In the genomic region with DNA sequence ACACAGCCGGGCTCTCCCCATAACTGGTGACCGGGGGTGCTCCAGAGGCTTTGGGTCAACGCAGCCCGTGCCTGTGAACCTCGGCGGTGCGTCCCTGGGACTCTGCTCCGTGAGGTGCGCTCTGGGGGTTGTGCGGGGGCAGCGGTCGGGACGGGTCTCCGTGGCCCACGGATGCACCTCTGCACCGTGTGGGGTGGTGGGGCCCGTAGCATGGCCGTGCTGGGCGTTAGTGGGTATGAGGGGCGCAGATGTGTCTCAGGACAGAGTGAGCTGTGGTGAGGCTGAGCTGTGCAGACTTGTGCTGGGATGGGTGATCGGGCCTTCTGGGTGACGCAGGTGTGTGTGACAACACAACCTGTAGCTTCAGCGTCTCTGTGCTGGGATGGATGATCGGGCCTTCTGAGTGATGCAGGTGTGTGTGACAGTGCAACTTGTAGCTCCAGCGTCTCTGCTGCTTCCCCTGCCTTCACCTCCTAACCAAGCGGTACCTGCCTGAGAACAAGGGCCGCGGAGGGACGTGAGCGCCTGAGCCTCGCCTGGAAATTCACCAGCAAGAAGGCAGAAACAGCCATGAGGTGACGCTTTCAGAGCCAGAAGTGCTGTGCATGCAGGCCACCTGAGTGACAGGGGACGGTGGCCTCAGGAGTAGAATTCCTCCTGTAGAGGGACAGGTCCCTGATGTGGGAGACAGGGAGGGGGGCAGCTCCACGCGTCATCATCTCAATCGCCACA, we compare ENCODE assay signal across 8 cellular contexts. TPM values are rescaled to one million over a fixed set of nuclear protein-coding genes. Genes with fewer than 3 reads are reported as not detected.
DNase-seq lines count a peak whose midpoint lies in the region; ATAC-seq and TF ChIP-seq lines count a peak whose summit lies in the region.

No MANE protein-coding gene starts in this region.

- H3K79me2 ChIP-seq in Karpas-422 (ENCODE audit: low read length), result peaks cover 41% of the 10 kb centered on the region

- peaks cover 16% of the 10 kb centered on the region for H3K4me1 Mint-ChIP-seq in mesothelial cell of epicardium

- H3K4me1 ChIP-seq in Karpas-422 (ENCODE audit: low read length), result peaks cover 15% of the 10 kb centered on the region

- H3K27me3 Mint-ChIP-seq in mesothelial cell of epicardium (ENCODE audit: low read depth), result no peaks in the 10 kb centered on the region

- H3K9me3 Mint-ChIP-seq in mesothelial cell of epicardium, result no peaks in the 10 kb centered on the region

- no peaks in the 10 kb centered on the region for H3K9me2 ChIP-seq in Karpas-422 (replicated peaks; ENCODE audit: insufficient read depth, low read length)

- H4K20me1 ChIP-seq in Karpas-422 (ENCODE audit: insufficient read depth, low read depth, low read length), result no peaks in the 10 kb centered on the region

- peak overlapping the region; percentile 87 for H3K9ac ChIP-seq in Karpas-422 (ENCODE audit: low read length)

- peaks cover 6% of the 10 kb centered on the region for H3K36me3 Mint-ChIP-seq in mesothelial cell of epicardium

- no peaks in the 10 kb centered on the region for H3K27me3 ChIP-seq in Karpas-422 (ENCODE audit: low read length)

- H3K4me2 ChIP-seq in Karpas-422 (ENCODE audit: low read depth, low read length, poor library complexity, severe bottlenecking), result peak overlapping the region; percentile 87

- peak; percentile 60 for DNase-seq in Karpas-422
- DNase-seq in mesothelial cell of epicardium (ENCODE audit: low spot score in 2 of 2, unreplicated experiment in 2 of 2), result no peak
- no peak for DNase-seq in AG08396 (ENCODE audit: low spot score)
- DNase-seq in GM13976 (ENCODE audit: low spot score), result no peak
- DNase-seq in hippocampal formation (lab: John Stamatoyannopoulos, UW), result no peak

- TF ChIP-seq CTCF in mesothelial cell of epicardium (IDR thresholded peaks at IDR 0.05; ENCODE audit: unreplicated experiment), result no peak
- no peak for TF ChIP-seq CTCF in GM13976 (IDR thresholded peaks at IDR 0.05; ENCODE audit: borderline replicate concordance, control extremely low read depth, extremely low read depth, insufficient read depth, missing control alignments)

- in situ Hi-C loops in GM13976 (cut with MboI; ENCODE audit: low sequenced_read_pairs, unreplicated experiment), result no loop called here

- H3K4me3 Mint-ChIP-seq in mesothelial cell of epicardium, result peak overlapping the region; percentile 97

- peak overlapping the region; percentile 47; the same call in 1 of the 2 replicates for H2AFZ ChIP-seq in Karpas-422 (ENCODE audit: low read length)

- H3K36me3 ChIP-seq in Karpas-422 (ENCODE audit: insufficient read depth, low read length), result peaks cover 7% of the 10 kb centered on the region; the same call in 1 of the 2 replicates

- no peaks in the 10 kb centered on the region for H3K9me3 ChIP-seq in Karpas-422 (ENCODE audit: low read length)

- peak overlapping the region; percentile 83 for H3K4me3 ChIP-seq in Karpas-422 (ENCODE audit: low read length)

- H3K27ac ChIP-seq in Karpas-422 (ENCODE audit: low read length), result no peak overlapping the region
- peak overlapping the region; percentile 83 for H3K27ac ChIP-seq in cingulate gyrus (ENCODE audit: low read depth, low read length)

- H3K27ac Mint-ChIP-seq in mesothelial cell of epicardium, result peak overlapping the region; percentile 97

- peak; percentile 28 for ATAC-seq in GM21515 (IDR thresholded peaks at IDR 0.05; ENCODE audit: unreplicated experiment)
- no peak for ATAC-seq in HG03175 (IDR thresholded peaks at IDR 0.05; ENCODE audit: unreplicated experiment)

RNA-seq across cellular contexts. Expression of a gene that starts 0.6 kb away (rescaled TPM):
- 21.7 and 28.3 TPM in 2 replicates for total RNA-seq in Karpas-422 (2014; rRNA removed; shearing (Covaris generic); ENCODE audit: low replicate concordance)
- 17.6 to 19.5 TPM (median 19.4 TPM) in 3 replicates for total RNA-seq in mesothelial cell of epicardium
